ENCODE assay signal across 9 cellular contexts in the genomic region with DNA sequence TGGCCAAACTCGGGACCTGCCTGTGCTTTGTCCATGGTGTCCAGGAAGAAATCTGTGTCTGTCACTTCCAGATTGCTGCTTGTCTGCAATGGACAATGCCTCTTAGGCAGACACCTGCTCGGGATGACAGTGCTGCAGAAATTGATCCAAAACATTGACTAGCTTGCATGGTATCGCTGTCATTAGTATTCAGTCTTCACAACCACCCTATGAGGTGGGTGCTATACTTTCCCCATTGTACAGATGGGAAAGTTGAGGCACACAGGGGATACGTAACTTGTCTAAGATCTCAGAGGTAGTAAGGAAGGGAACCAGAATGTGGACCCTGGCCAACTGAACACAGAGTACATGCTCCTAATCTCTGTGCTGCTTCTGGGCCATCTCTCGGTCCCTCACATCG.
DNase-seq lines count a peak whose midpoint lies in the region; ATAC-seq, FAIRE-seq and TF ChIP-seq lines count a peak whose summit lies in the region.
"Had no signal": no experiment of that assay in that cellular context is flagged by ENCODE, and none has a peak within 500 bp of the region (broad histone marks: within the 10 kb centered on the region; RNA-seq: fewer than 3 reads in every experiment).

No MANE protein-coding gene starts in this region.

- TF ChIP-seq POLR2A in HCT116 (IDR thresholded peaks at IDR 0.05; ENCODE audit: borderline replicate concordance, extremely low read depth, insufficient read depth, insufficient read length) (no peak), stomach (IDR thresholded peaks at IDR 0.05) (no peak)

- H3K79me2 ChIP-seq in HCT116 (ENCODE audit: insufficient read depth, low read length): no peaks in the 10 kb centered on the region

- H3K9me2 ChIP-seq in HCT116 (ENCODE audit: insufficient read depth): no peaks in the 10 kb centered on the region

- no peak for TF ChIP-seq RAD21 in HCT116 (IDR thresholded peaks at IDR 0.05; ENCODE audit: low read depth)

- no peak overlapping the region for H3K4me3 ChIP-seq in HCT116 (replicated peaks in 1 of 2; ENCODE audit: low read depth in 1 of 2, low read length in 2 of 2)
- no peak overlapping the region for H3K4me3 ChIP-seq in lung
- no peak overlapping the region for H3K4me3 ChIP-seq in stomach

- H3K27ac ChIP-seq in HCT116 (ENCODE audit: low read depth, low read length) (peak overlapping the region; percentile 84), lung (ENCODE audit: low read depth in 1 of 2, low read length in 1 of 2) (peak overlapping the region; percentile 75 to 78), stomach (peak overlapping the region; percentile 6 to 85 (median 80))

- RAD21 ChIA-PET in HCT116 (lab: Charles Lee; ENCODE audit: low non-redundant PET in 1 of 2, low total read pairs in 2 of 2, uncharacterized antibody in 2 of 2, unreplicated experiment in 2 of 2): no interaction called here

- no peaks in the 10 kb centered on the region for H3K27me3 ChIP-seq in HCT116 (ENCODE audit: insufficient read depth, low read length)
- H3K27me3 ChIP-seq in lung (ENCODE audit: control insufficient read depth, insufficient read depth): no peaks in the 10 kb centered on the region
- no peaks in the 10 kb centered on the region for H3K27me3 ChIP-seq in stomach

- H3K4me3 Mint-ChIP-seq in activated T-helper 1 cell treated with anti-CD3 and anti-CD28 coated beads, Interleukin-12 subunit alpha, Interleukin-12 subunit beta, Interleukin-2, Interleukin-4 antibody, amounts not matched to agents 30 ng/mL and 10 ng/mL and 1 ng/mL, durations not matched to agents 14 hours and 24 hours and 36 hours: peak overlapping the region; percentile 68
- H3K4me3 Mint-ChIP-seq: dendritic cell treated with granulocyte-macrophage colony-stimulating factor and Interleukin-4, amounts not matched to agents 40 ng/mL and 50 ng/mL, for 4 days had no signal

- peaks cover 75% of the 10 kb centered on the region for H3K4me1 Mint-ChIP-seq in activated T-helper 1 cell treated with anti-CD3 and anti-CD28 coated beads, Interleukin-12 subunit alpha, Interleukin-12 subunit beta, Interleukin-2, Interleukin-4 antibody, amounts not matched to agents 30 ng/mL and 10 ng/mL and 1 ng/mL, durations not matched to agents 14 hours and 24 hours and 36 hours (ENCODE audit: low read depth)

- TF ChIP-seq CTCF in HCT116 (IDR thresholded peaks at IDR 0.05 in 2 of 3, conservative IDR thresholded peaks at IDR 0.05 in 1 of 3; ENCODE audit: borderline replicate concordance in 1 of 3, insufficient read depth in 1 of 3, low read depth in 2 of 3, low read length in 2 of 3): no peak
- no peak for TF ChIP-seq CTCF in lung (IDR thresholded peaks at IDR 0.05; ENCODE audit: control extremely low read depth, extremely low read depth)
- TF ChIP-seq CTCF in stomach (IDR thresholded peaks at IDR 0.05): no peak

- H3K27ac Mint-ChIP-seq in activated T-helper 1 cell treated with anti-CD3 and anti-CD28 coated beads, Interleukin-12 subunit alpha, Interleukin-12 subunit beta, Interleukin-2, Interleukin-4 antibody, amounts not matched to agents 30 ng/mL and 10 ng/mL and 1 ng/mL, durations not matched to agents 14 hours and 24 hours and 36 hours: peak overlapping the region; percentile 29
- H3K27ac Mint-ChIP-seq: dendritic cell treated with granulocyte-macrophage colony-stimulating factor and Interleukin-4, amounts not matched to agents 40 ng/mL and 50 ng/mL, for 4 days had no signal

- FAIRE-seq in GM19239 (lab: Jason Lieb, UNC): no peak
- FAIRE-seq: GM12892 had no signal

- WGBS in lung, 2 donors: 89 to 91% methylated on average over 6 of the region's 6 CpGs
- WGBS in stomach, 5 donors: 84 to 93% (median 89%) methylated on average over 6 of the region's 6 CpGs

- TF ChIP-seq EP300 in stomach (IDR thresholded peaks at IDR 0.05): no peak

- peaks cover 31% of the 10 kb centered on the region for H3K36me3 Mint-ChIP-seq in activated T-helper 1 cell treated with anti-CD3 and anti-CD28 coated beads, Interleukin-12 subunit alpha, Interleukin-12 subunit beta, Interleukin-2, Interleukin-4 antibody, amounts not matched to agents 30 ng/mL and 10 ng/mL and 1 ng/mL, durations not matched to agents 14 hours and 24 hours and 36 hours (ENCODE audit: low read depth)

- CTCF ChIA-PET in HCT116 (lab: Charles Lee): no interaction called here

- peaks cover 0 to 3% of the 10 kb centered on the region in 2 experiments; a peak in 1 of 4 replicates for H3K9me3 ChIP-seq in HCT116 (ENCODE audit: control insufficient read depth in 1 of 2, insufficient read depth in 1 of 2, low read depth in 1 of 2, low read length in 2 of 2)
- no peaks in the 10 kb centered on the region for H3K9me3 ChIP-seq in lung (ENCODE audit: control insufficient read depth in 2 of 2, insufficient read depth in 1 of 2, low read length in 1 of 2)
- no peaks in the 10 kb centered on the region for H3K9me3 ChIP-seq in stomach

- H4K20me1 ChIP-seq in HCT116 (ENCODE audit: insufficient read depth): no peaks in the 10 kb centered on the region

- H3K36me3 ChIP-seq in HCT116 (ENCODE audit: control insufficient read depth in 1 of 2, insufficient read depth in 2 of 2, low read length in 2 of 2) (no peaks in the 10 kb centered on the region), lung (ENCODE audit: control insufficient read depth in 2 of 2, insufficient read depth in 2 of 2, low read length in 2 of 2) (peaks cover 0 to 3% of the 10 kb centered on the region in 2 donors), stomach (no peaks in the 10 kb centered on the region)

- POLR2A ChIA-PET in HCT116 (lab: Charles Lee): interaction anchor here (2.5 kb wide), 1 partner anchor 138 kb away, joined by 10 read pairs; a partner anchor contains a TSS

- H2AFZ ChIP-seq in HCT116 (ENCODE audit: low read depth, low read length, poor library complexity, severe bottlenecking): no peak overlapping the region

- ATAC-seq in HCT116 (no peak), lung (ENCODE audit: insufficient read depth, low FRiP score) (no peak), GM21423 (IDR thresholded peaks at IDR 0.05; ENCODE audit: unreplicated experiment) (no peak)
- no peak for ATAC-seq in activated CD4-positive, CD25-positive, alpha-beta regulatory T cell treated with anti-CD3 and anti-CD28 coated beads, Interleukin-2, amount 50 U/mL, for 24 hours

- H3K27me3 Mint-ChIP-seq in activated T-helper 1 cell treated with anti-CD3 and anti-CD28 coated beads, Interleukin-12 subunit alpha, Interleukin-12 subunit beta, Interleukin-2, Interleukin-4 antibody, amounts not matched to agents 30 ng/mL and 10 ng/mL and 1 ng/mL, durations not matched to agents 14 hours and 24 hours and 36 hours (ENCODE audit: insufficient read depth): no peaks in the 10 kb centered on the region
- H3K27me3 Mint-ChIP-seq: dendritic cell treated with granulocyte-macrophage colony-stimulating factor and Interleukin-4, amounts not matched to agents 40 ng/mL and 50 ng/mL, for 4 days had no signal

- peak overlapping the region; percentile 79 for H3K4me2 ChIP-seq in HCT116 (ENCODE audit: low read length)

- H3K9ac ChIP-seq in HCT116 (ENCODE audit: low read length): peak overlapping the region; percentile 69

- intact Hi-C loops in HCT116 (cut with micrococcal nuclease): loop anchor here (2.0 to 5.0 kb wide), 4 partner anchors 61 to 139 kb away; a partner anchor contains a TSS
- intact Hi-C loops in activated T-helper 1 cell treated with anti-CD3 and anti-CD28 coated beads, Interleukin-12 subunit alpha, Interleukin-12 subunit beta, Interleukin-2, Interleukin-4 antibody, amounts not matched to agents 30 ng/mL and 10 ng/mL and 1 ng/mL, durations not matched to agents 14 hours and 24 hours and 36 hours (cut with micrococcal nuclease): no loop called here
- intact Hi-C loops in stomach (cut with DNase I; ENCODE audit: low total_unique reads): no loop called here

- no TSS peak for BruUV-seq in HCT116 (replicated peaks; lab: Mats Ljungman, UMichigan)

- no peaks in the 10 kb centered on the region for H3K9me3 Mint-ChIP-seq in activated T-helper 1 cell treated with anti-CD3 and anti-CD28 coated beads, Interleukin-12 subunit alpha, Interleukin-12 subunit beta, Interleukin-2, Interleukin-4 antibody, amounts not matched to agents 30 ng/mL and 10 ng/mL and 1 ng/mL, durations not matched to agents 14 hours and 24 hours and 36 hours
- H3K9me3 Mint-ChIP-seq: dendritic cell treated with granulocyte-macrophage colony-stimulating factor and Interleukin-4, amounts not matched to agents 40 ng/mL and 50 ng/mL, for 4 days had no signal

- peaks cover 75 to 94% of the 10 kb centered on the region in 2 experiments for H3K4me1 ChIP-seq in HCT116 (ENCODE audit: control insufficient read depth in 1 of 2, insufficient read depth in 2 of 2, low read length in 2 of 2)
- peaks cover 42% of the 10 kb centered on the region in 2 donors for H3K4me1 ChIP-seq in lung (ENCODE audit: control insufficient read depth in 2 of 2, insufficient read depth in 2 of 2, low read length in 2 of 2)
- H3K4me1 ChIP-seq in stomach: peaks cover 60 to 80% (median 72%) of the 10 kb centered on the region in 4 donors

- DNase-seq in HCT116 (ENCODE audit: low read depth, low spot score): no peak
- no peak for DNase-seq in activated T-helper 1 cell treated with anti-CD3 and anti-CD28 coated beads, Interleukin-12 subunit alpha, Interleukin-12 subunit beta, Interleukin-2, Interleukin-4 antibody, amounts not matched to agents 30 ng/mL and 10 ng/mL and 1 ng/mL, durations not matched to agents 14 hours and 24 hours and 36 hours (ENCODE audit: low spot score)
- DNase-seq in lung (ENCODE audit: low spot score): no peak
- DNase-seq in stomach: no peak
- no peak for DNase-seq in GM19239 (ENCODE audit: insufficient read length, low spot score)

TF ChIP-seq in HCT116, 20 proteins besides CTCF, POLR2A, EP300 and RAD21:
- no peak for TF ChIP-seq CBX3 (IDR thresholded peaks at IDR 0.05; ENCODE audit: low read depth)
- no peak for TF ChIP-seq ZNF274 (IDR thresholded peaks at IDR 0.05; ENCODE audit: low read depth, low read length)
TF ChIP-seq in HCT116: peak in this region for 0.
